ENCODE assay signal across 10 cellular contexts in genomic region chr2:147806846-147807245, GRCh38.
"Had no signal": no experiment of that assay in that cellular context is flagged by ENCODE, and none has a peak within 500 bp of the region (broad histone marks: within the 10 kb centered on the region; RNA-seq: fewer than 3 reads in every experiment).

No MANE protein-coding gene starts in this region.

- H3K27me3 ChIP-seq: brain microvascular endothelial cell, ovary, tibial artery had no signal

- H3K36me3 ChIP-seq: brain microvascular endothelial cell, ovary, tibial artery had no signal

- DNase-seq: activated CD4-positive, alpha-beta T cell treated with anti-CD3 and anti-CD28 coated beads, Interleukin-2, amount 50 U/mL, for 4 hours; activated T-cell treated with anti-CD3 and anti-CD28 coated beads, Interleukin-2, amount 50 U/mL, for 1 hour; brain microvascular endothelial cell; effector memory CD8-positive, alpha-beta T cell; erythroblast; immature natural killer cell; nephron progenitor cell; ovary; tibial artery had no signal

- H3K4me1 ChIP-seq: tibial artery had no signal

- H3K9me3 ChIP-seq: ovary, tibial artery had no signal

- H3K27ac ChIP-seq: brain microvascular endothelial cell, ovary, tibial artery had no signal

- ATAC-seq: activated CD4-positive, CD25-positive, alpha-beta regulatory T cell treated with anti-CD3 and anti-CD28 coated beads, Interleukin-2, amount 50 U/mL, for 24 hours; effector memory CD8-positive, alpha-beta T cell had no signal

- H3K4me3 ChIP-seq: ovary, tibial artery had no signal
